Comparison of ENCODE assay signal across 1 cellular context in the genomic region with DNA sequence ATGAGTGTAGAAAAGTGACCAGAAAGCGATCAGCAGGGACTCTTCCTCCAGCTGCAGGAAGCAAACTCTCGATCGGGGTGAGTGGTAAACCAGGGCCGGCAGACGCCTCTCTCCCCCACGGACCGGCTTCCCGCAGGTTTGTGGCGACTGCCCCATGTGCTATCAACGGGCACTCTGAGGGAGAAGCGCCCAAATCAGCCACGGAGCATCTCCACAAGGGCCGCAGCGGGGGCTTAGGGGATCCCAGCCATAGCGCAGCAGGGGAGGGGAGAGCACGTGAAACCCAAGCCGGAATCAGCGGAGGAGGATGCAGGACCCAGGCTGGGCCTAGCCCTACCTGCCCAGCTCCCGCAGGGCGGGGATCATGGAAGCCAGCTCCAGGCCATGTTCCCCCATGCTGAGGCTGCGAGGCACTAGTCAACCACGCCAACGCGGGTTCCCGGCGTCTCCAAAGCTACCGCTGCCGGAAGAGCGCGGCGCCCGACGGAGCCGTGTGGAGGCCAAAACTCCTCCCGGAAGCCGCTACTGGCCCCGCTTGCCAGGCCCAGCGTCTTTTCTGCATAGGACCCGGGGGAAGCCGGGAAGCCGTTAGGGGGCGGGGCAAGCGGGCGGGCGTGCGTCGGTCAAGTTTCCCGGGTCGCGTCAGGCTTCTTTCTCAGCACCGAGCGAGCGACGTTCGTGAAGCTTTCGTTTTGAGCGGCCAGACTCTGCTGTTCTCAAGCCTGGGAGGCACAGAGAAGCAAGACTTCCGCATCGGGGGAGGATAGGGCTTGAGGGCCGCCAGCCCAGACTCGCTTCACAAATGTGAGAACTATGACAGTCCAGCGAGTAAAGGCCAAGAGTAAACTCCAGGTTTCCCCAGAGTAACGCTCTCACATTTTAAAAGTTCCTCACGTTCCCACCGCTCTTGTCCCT.
TF ChIP-seq lines count a peak whose summit lies in the region.

Gene ATR, minus strand, starts transcription at position 425 of the 915 bp plus-strand sequence. Its CDS starts 29 bp downstream, at position 396.

TF ChIP-seq in HepG2, 621 proteins besides CTCF, POLR2A, EP300 and RAD21 (continued from another document and continues in another):
- TF ChIP-seq ZNF318 (CRISPR knock-in tag; IDR thresholded peaks at IDR 0.05) (peak; percentile 85; the same call in 1 of the 2 replicates), ZNF773 (CRISPR knock-in tag; IDR thresholded peaks at IDR 0.05; ENCODE audit: borderline replicate concordance) (0 out of 2 replicates have a peak, but pooled peaks have one; percentile 23), NRL (CRISPR knock-in tag; IDR thresholded peaks at IDR 0.05; ENCODE audit: borderline replicate concordance) (peak; percentile 97; the same call in 1 of the 2 replicates), DNMT3B (CRISPR knock-in tag; conservative IDR thresholded peaks at IDR 0.05) (peak; percentile 28; the same call in 1 of the 2 replicates), PPARG (CRISPR knock-in tag; conservative IDR thresholded peaks at IDR 0.05) (peak; percentile 52; the same call in 1 of the 2 replicates), ZNF430 (CRISPR knock-in tag; IDR thresholded peaks at IDR 0.05) (peak; percentile 96), TGIF2 (CRISPR knock-in tag; IDR thresholded peaks at IDR 0.05) (peak; percentile 98), ZNF441 (CRISPR knock-in tag; IDR thresholded peaks at IDR 0.05; ENCODE audit: borderline replicate concordance) (peak; percentile 92), ZNF768 (CRISPR knock-in tag; IDR thresholded peaks at IDR 0.05) (peak; percentile 84), NFRKB (IDR thresholded peaks at IDR 0.05) (no peak), BHLHE40 (IDR thresholded peaks at IDR 0.05; ENCODE audit: low read length) (peak; percentile 44), BCL6 (CRISPR knock-in tag; IDR thresholded peaks at IDR 0.05) (peak; percentile 66), ZBTB42 (CRISPR knock-in tag; IDR thresholded peaks at IDR 0.05) (0 out of 2 replicates have a peak, but pooled peaks have one; percentile 58), ATF7-NPFF (CRISPR knock-in tag; IDR thresholded peaks at IDR 0.05; ENCODE audit: low read depth) (peak; percentile 97), NFE2L1 (CRISPR knock-in tag; IDR thresholded peaks at IDR 0.05; ENCODE audit: borderline replicate concordance) (no peak), ZNF296 (CRISPR knock-in tag; conservative IDR thresholded peaks at IDR 0.05) (no peak), ZNF20 (CRISPR knock-in tag; IDR thresholded peaks at IDR 0.05) (peak; percentile 44; the same call in 1 of the 2 replicates), HDAC6 (IDR thresholded peaks at IDR 0.05; ENCODE audit: low read depth, low read length) (no peak), ZNF782 (CRISPR knock-in tag; IDR thresholded peaks at IDR 0.05; ENCODE audit: borderline replicate concordance) (peak; percentile 96), KDM5A (IDR thresholded peaks at IDR 0.05; ENCODE audit: borderline replicate concordance, low read length) (peak; percentile 68), ZNF713 (CRISPR knock-in tag; IDR thresholded peaks at IDR 0.05) (no peak), MYNN (CRISPR knock-in tag; IDR thresholded peaks at IDR 0.05; ENCODE audit: low read depth) (peak; percentile 85; the same call in 1 of the 2 replicates), PAF1 (CRISPR knock-in tag; IDR thresholded peaks at IDR 0.05) (no peak), ZNF607 (CRISPR knock-in tag; IDR thresholded peaks at IDR 0.05; ENCODE audit: borderline replicate concordance) (peak; percentile 97), ZSCAN29 (CRISPR knock-in tag; conservative IDR thresholded peaks at IDR 0.05) (peak; percentile 85; the same call in 1 of the 2 replicates), RBM39 (IDR thresholded peaks at IDR 0.05; ENCODE audit: low read depth, low read length, poor library complexity, severe bottlenecking) (peak; percentile 98), ZFYVE20 (CRISPR knock-in tag; IDR thresholded peaks at IDR 0.05; ENCODE audit: borderline replicate concordance, low read depth) (peak; percentile 88), CCAR2 (optimal IDR thresholded peaks at IDR 0.05; ENCODE audit: low read depth, low read length) (no peak), DMAP1 (CRISPR knock-in tag; IDR thresholded peaks at IDR 0.05) (peak; percentile 91)
- TF ChIP-seq, protein P1, sequence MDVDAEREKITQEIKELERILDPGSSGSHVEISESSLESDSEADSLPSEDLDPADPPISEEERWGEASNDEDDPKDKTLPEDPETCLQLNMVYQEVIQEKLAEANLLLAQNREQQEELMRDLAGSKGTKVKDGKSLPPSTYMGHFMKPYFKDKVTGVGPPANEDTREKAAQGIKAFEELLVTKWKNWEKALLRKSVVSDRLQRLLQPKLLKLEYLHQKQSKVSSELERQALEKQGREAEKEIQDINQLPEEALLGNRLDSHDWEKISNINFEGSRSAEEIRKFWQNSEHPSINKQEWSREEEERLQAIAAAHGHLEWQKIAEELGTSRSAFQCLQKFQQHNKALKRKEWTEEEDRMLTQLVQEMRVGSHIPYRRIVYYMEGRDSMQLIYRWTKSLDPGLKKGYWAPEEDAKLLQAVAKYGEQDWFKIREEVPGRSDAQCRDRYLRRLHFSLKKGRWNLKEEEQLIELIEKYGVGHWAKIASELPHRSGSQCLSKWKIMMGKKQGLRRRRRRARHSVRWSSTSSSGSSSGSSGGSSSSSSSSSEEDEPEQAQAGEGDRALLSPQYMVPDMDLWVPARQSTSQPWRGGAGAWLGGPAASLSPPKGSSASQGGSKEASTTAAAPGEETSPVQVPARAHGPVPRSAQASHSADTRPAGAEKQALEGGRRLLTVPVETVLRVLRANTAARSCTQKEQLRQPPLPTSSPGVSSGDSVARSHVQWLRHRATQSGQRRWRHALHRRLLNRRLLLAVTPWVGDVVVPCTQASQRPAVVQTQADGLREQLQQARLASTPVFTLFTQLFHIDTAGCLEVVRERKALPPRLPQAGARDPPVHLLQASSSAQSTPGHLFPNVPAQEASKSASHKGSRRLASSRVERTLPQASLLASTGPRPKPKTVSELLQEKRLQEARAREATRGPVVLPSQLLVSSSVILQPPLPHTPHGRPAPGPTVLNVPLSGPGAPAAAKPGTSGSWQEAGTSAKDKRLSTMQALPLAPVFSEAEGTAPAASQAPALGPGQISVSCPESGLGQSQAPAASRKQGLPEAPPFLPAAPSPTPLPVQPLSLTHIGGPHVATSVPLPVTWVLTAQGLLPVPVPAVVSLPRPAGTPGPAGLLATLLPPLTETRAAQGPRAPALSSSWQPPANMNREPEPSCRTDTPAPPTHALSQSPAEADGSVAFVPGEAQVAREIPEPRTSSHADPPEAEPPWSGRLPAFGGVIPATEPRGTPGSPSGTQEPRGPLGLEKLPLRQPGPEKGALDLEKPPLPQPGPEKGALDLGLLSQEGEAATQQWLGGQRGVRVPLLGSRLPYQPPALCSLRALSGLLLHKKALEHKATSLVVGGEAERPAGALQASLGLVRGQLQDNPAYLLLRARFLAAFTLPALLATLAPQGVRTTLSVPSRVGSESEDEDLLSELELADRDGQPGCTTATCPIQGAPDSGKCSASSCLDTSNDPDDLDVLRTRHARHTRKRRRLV (CRISPR knock-in tag; IDR thresholded peaks at IDR 0.05), result peak; percentile 97
- TF ChIP-seq, protein P2, sequence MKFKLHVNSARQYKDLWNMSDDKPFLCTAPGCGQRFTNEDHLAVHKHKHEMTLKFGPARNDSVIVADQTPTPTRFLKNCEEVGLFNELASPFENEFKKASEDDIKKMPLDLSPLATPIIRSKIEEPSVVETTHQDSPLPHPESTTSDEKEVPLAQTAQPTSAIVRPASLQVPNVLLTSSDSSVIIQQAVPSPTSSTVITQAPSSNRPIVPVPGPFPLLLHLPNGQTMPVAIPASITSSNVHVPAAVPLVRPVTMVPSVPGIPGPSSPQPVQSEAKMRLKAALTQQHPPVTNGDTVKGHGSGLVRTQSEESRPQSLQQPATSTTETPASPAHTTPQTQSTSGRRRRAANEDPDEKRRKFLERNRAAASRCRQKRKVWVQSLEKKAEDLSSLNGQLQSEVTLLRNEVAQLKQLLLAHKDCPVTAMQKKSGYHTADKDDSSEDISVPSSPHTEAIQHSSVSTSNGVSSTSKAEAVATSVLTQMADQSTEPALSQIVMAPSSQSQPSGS (CRISPR knock-in tag; IDR thresholded peaks at IDR 0.05), result peak; percentile 90; the same call in 1 of the 2 replicates
- TF ChIP-seq, protein P3, sequence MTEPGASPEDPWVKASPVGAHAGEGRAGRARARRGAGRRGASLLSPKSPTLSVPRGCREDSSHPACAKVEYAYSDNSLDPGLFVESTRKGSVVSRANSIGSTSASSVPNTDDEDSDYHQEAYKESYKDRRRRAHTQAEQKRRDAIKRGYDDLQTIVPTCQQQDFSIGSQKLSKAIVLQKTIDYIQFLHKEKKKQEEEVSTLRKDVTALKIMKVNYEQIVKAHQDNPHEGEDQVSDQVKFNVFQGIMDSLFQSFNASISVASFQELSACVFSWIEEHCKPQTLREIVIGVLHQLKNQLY (CRISPR knock-in tag; IDR thresholded peaks at IDR 0.05), result peak; percentile 68; the same call in 1 of the 2 replicates
- TF ChIP-seq, protein P4, sequence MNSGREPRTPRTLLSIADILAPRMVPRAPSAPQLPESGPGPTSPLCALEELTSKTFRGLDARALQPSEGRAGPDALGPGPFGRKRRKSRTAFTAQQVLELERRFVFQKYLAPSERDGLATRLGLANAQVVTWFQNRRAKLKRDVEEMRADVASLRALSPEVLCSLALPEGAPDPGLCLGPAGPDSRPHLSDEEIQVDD (CRISPR knock-in tag; IDR thresholded peaks at IDR 0.05; ENCODE audit: borderline replicate concordance), result peak; percentile 88; the same call in 1 of the 2 replicates
- TF ChIP-seq, protein P5, sequence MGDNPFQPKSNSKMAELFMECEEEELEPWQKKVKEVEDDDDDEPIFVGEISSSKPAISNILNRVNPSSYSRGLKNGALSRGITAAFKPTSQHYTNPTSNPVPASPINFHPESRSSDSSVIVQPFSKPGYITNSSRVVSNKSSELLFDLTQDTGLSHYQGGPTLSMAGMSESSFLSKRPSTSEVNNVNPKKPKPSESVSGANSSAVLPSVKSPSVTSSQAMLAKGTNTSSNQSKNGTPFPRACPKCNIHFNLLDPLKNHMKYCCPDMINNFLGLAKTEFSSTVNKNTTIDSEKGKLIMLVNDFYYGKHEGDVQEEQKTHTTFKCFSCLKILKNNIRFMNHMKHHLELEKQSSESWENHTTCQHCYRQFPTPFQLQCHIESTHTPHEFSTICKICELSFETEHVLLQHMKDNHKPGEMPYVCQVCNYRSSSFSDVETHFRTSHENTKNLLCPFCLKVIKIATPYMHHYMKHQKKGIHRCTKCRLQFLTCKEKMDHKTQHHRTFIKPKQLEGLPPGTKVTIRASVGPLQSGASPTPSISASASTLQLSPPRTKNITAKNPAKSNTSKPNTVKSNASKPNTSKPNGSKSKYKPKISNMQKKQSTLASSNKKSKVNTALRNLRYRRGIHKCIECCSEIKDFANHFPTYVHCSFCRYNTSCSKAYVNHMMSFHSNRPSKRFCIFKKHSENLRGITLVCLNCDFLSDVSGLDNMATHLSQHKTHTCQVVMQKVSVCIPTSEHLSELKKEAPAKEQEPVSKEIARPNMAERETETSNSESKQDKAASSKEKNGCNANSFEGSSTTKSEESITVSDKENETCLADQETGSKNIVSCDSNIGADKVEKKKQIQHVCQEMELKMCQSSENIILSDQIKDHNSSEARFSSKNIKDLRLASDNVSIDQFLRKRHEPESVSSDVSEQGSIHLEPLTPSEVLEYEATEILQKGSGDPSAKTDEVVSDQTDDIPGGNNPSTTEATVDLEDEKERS (CRISPR knock-in tag; IDR thresholded peaks at IDR 0.05), result peak; percentile 88
- TF ChIP-seq, protein P6, sequence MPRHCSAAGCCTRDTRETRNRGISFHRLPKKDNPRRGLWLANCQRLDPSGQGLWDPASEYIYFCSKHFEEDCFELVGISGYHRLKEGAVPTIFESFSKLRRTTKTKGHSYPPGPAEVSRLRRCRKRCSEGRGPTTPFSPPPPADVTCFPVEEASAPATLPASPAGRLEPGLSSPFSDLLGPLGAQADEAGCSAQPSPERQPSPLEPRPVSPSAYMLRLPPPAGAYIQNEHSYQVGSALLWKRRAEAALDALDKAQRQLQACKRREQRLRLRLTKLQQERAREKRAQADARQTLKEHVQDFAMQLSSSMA (CRISPR knock-in tag; IDR thresholded peaks at IDR 0.05), result peak; percentile 94; the same call in 1 of the 2 replicates
